In the genomic region with DNA sequence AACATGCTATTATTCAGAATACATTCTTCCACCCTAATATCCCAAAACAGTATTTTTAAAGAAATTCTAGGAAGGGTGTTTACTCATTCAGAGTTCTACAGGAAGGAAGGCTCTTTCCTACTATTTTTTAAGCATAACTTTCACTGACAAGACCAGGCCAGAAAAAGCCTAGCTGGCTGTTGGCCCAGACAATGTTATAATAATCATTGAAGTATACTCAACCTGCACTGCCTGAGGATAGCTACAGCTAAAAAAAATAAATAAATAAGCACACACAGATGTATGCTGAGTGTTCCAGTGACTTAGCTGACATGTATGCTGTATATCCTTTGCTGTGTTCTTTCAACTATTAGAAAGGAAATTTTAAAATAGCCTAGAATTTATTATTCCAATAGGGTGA, we compare ENCODE assay signal across 14 cellular contexts.
DNase-seq lines count a peak whose midpoint lies in the region; ATAC-seq and TF ChIP-seq lines count a peak whose summit lies in the region.
"Had no signal": no experiment of that assay in that cellular context is flagged by ENCODE, and none has a peak within 500 bp of the region (broad histone marks: within the 10 kb centered on the region; RNA-seq: fewer than 3 reads in every experiment).

No MANE protein-coding gene starts in this region.

- H3K4me1 ChIP-seq in left ventricle myocardium inferior = peaks cover 45% of the 10 kb centered on the region

- DNase-seq in MG63 (peak; percentile 57), brain microvascular endothelial cell (peak; percentile 28), left ventricle myocardium inferior (peak; percentile 35), smooth muscle cell of the brain vasculature (ENCODE audit: low read depth, low spot score) (peak; percentile 23)
- no peak for DNase-seq in activated effector memory CD4-positive, alpha-beta T cell treated with Interleukin-2 at 50 U/mL for 16 hours
- DNase-seq: activated CD4-positive, alpha-beta T cell treated with anti-CD3 and anti-CD28 coated beads, Interleukin-2, amount 50 U/mL, for 48 hours; activated naive CD8-positive, alpha-beta T cell treated with anti-CD3 and anti-CD28 coated beads for 36 hours; kidney glomerular epithelial cell; MM.1S; NK-92 treated with Interleukin-12 subunit alpha and Interleukin-12 subunit beta, amount 100 ng/mL, for 24 hours; nucleus accumbens had no signal

- no peak for TF ChIP-seq CTCF in brain microvascular endothelial cell (IDR thresholded peaks at IDR 0.05; ENCODE audit: low read depth, low read length, missing control alignments)
- no peak for TF ChIP-seq CTCF in left ventricle myocardium inferior (IDR thresholded peaks at IDR 0.05; ENCODE audit: borderline replicate concordance)

- H3K9me3 ChIP-seq in MG63 (no peaks in the 10 kb centered on the region), left ventricle myocardium inferior (replicated peaks) (no peaks in the 10 kb centered on the region)

- H3K27me3 ChIP-seq in MG63 (no peaks in the 10 kb centered on the region), brain microvascular endothelial cell (replicated peaks) (no peaks in the 10 kb centered on the region), left ventricle myocardium inferior (ENCODE audit: low read depth) (no peaks in the 10 kb centered on the region)

- intact Hi-C loops in left ventricle myocardium inferior (cut with micrococcal nuclease) = no loop called here

- H3K36me3 ChIP-seq in MG63 (no peaks in the 10 kb centered on the region; the same call in 1 of the 2 replicates), brain microvascular endothelial cell (replicated peaks) (no peaks in the 10 kb centered on the region), left ventricle myocardium inferior (no peaks in the 10 kb centered on the region)

- H3K27ac ChIP-seq in brain microvascular endothelial cell = no peak overlapping the region
- H3K27ac ChIP-seq in left ventricle myocardium inferior (replicated peaks) = peak overlapping the region; percentile 72

- H3K4me3 ChIP-seq in MG63 (no peak overlapping the region), brain microvascular endothelial cell (ENCODE audit: low read depth, low read length) (no peak overlapping the region), left ventricle myocardium inferior (no peak overlapping the region)

- in situ Hi-C loops in brain microvascular endothelial cell (cut with HindIII; ENCODE audit: low pct_ligation_motif_present, low sequenced_read_pairs) = no loop called here

- ATAC-seq in HG02884 (IDR thresholded peaks at IDR 0.05; ENCODE audit: unreplicated experiment) (no peak), HG03196 (IDR thresholded peaks at IDR 0.05; ENCODE audit: unreplicated experiment) (no peak), GM19328 (IDR thresholded peaks at IDR 0.05; ENCODE audit: unreplicated experiment) (no peak)
